In genomic region chr2:238643400-238643907, GRCh38 we compare ENCODE assay signal across 22 cellular contexts.
DNase-seq lines count a peak whose midpoint lies in the region; ATAC-seq, FAIRE-seq and TF ChIP-seq lines count a peak whose summit lies in the region.
"Had no signal": no experiment of that assay in that cellular context is flagged by ENCODE, and none has a peak within 500 bp of the region (broad histone marks: within the 10 kb centered on the region; RNA-seq: fewer than 3 reads in every experiment).

No MANE protein-coding gene starts in this region.

- 0 out of 2 replicates have a peak overlapping the region, but pooled peaks have one; percentile 25 for H3K27ac ChIP-seq in Panc1 (ENCODE audit: low read length)
- peak overlapping the region; percentile 90 for H3K27ac ChIP-seq in fibroblast of lung (ENCODE audit: insufficient read depth, low read length)
- H3K27ac ChIP-seq: body of pancreas, spleen had no signal

- FAIRE-seq in D721Med (lab: Jason Lieb, UNC), result no peak
- FAIRE-seq: HTR-8/SVneo, TTC549 had no signal

- peak overlapping the region; percentile 27 for H3K9ac ChIP-seq in fibroblast of lung (ENCODE audit: insufficient read depth, low read length)

- H3K4me2 ChIP-seq in fibroblast of lung (ENCODE audit: extremely low read depth, insufficient read depth, low read length), result peak overlapping the region; percentile 72

- POLR2A ChIA-PET in Panc1 (lab: Charles Lee), result no interaction called here

- H3K4me3 Mint-ChIP-seq in Calu3 (ENCODE audit: low read depth, unreplicated experiment), result no peak overlapping the region
- H3K4me3 Mint-ChIP-seq: B cell; dendritic cell treated with granulocyte-macrophage colony-stimulating factor and Interleukin-4, amounts not matched to agents 40 ng/mL and 50 ng/mL, for 4 days; memory B cell; nephron had no signal

- H3K4me1 ChIP-seq in Panc1 (ENCODE audit: control insufficient read depth, insufficient read depth, low read length) (peaks cover 3% of the 10 kb centered on the region), fibroblast of lung (ENCODE audit: control insufficient read depth, extremely low read depth, insufficient read depth, low read length) (peaks cover 12% of the 10 kb centered on the region)
- H3K4me1 ChIP-seq: body of pancreas, gastrocnemius medialis, spleen had no signal

- H3K27ac Mint-ChIP-seq in Calu3 (ENCODE audit: unreplicated experiment), result peak overlapping the region; percentile 93
- H3K27ac Mint-ChIP-seq: B cell; dendritic cell treated with granulocyte-macrophage colony-stimulating factor and Interleukin-4, amounts not matched to agents 40 ng/mL and 50 ng/mL, for 4 days; memory B cell had no signal

- H3K9me3 ChIP-seq in Panc1 (ENCODE audit: control insufficient read depth, insufficient read depth, low read depth, low read length) (no peaks in the 10 kb centered on the region), fibroblast of lung (ENCODE audit: control insufficient read depth, insufficient read depth, low read depth, low read length) (no peaks in the 10 kb centered on the region)
- H3K9me3 ChIP-seq: body of pancreas, gastrocnemius medialis, spleen, thoracic aorta had no signal

- intact Hi-C loops in Calu3 (cut with micrococcal nuclease; ENCODE audit: unreplicated experiment) (no loop called here), Panc1 (cut with micrococcal nuclease; ENCODE audit: unreplicated experiment) (no loop called here), sciatic nerve (cut with DNase I) (no loop called here)

- H3K36me3 ChIP-seq in Panc1 (ENCODE audit: control insufficient read depth, insufficient read depth, low read length) (no peaks in the 10 kb centered on the region), fibroblast of lung (ENCODE audit: control insufficient read depth, insufficient read depth, low read length) (no peaks in the 10 kb centered on the region)
- H3K36me3 ChIP-seq: gastrocnemius medialis, spleen, thoracic aorta had no signal

- CTCF ChIA-PET in Calu3 (lab: Charles Lee) (interaction anchor here (1.0 to 1.2 kb wide), 2 partner anchors 69 to 130 kb away, joined by 3 read pairs; no protein-coding TSS in a partner anchor), Panc1 (lab: Charles Lee) (no interaction called here)

- peaks cover 11% of the 10 kb centered on the region for H3K27me3 Mint-ChIP-seq in Calu3 (ENCODE audit: unreplicated experiment)
- H3K27me3 Mint-ChIP-seq: B cell, memory B cell had no signal

- H3K9me3 Mint-ChIP-seq in Calu3 (ENCODE audit: low read depth, unreplicated experiment), result no peaks in the 10 kb centered on the region
- H3K9me3 Mint-ChIP-seq: dendritic cell treated with granulocyte-macrophage colony-stimulating factor and Interleukin-4, amounts not matched to agents 40 ng/mL and 50 ng/mL, for 4 days; memory B cell; nephron had no signal

- ATAC-seq in Panc1, result no peak
- peak; percentile 62 for ATAC-seq in stimulated activated naive CD8-positive, alpha-beta T cell treated with anti-CD3 and anti-CD28 coated beads, Interleukin-15, Interleukin-2, amounts not matched to agents 100 U/mL and 50 U/mL, for 24 hours
- ATAC-seq in sciatic nerve, result no peak
- ATAC-seq in HG03175 (IDR thresholded peaks at IDR 0.05; ENCODE audit: unreplicated experiment), result no peak
- ATAC-seq: body of pancreas had no signal

- H3K4me1 Mint-ChIP-seq in Calu3 (ENCODE audit: low read depth, unreplicated experiment), result peaks cover 18% of the 10 kb centered on the region
- H3K4me1 Mint-ChIP-seq: B cell, memory B cell had no signal

- no peaks in the 10 kb centered on the region for H3K79me2 ChIP-seq in fibroblast of lung (ENCODE audit: control insufficient read depth, insufficient read depth, low read length)

- in situ Hi-C loops in Panc1 (cut with HindIII; ENCODE audit: low pct_unique_long_range_greater_than_20kb, low sequenced_read_pairs), result no loop called here

- no TSS peak for BruUV-seq in Calu3 (replicated peaks; lab: Mats Ljungman, UMichigan)
- BruUV-seq in Panc1 (replicated peaks; lab: Mats Ljungman, UMichigan), result no TSS peak

- no peak for DNase-seq in Calu3
- no peak for DNase-seq in Panc1 (ENCODE audit: low read depth, low spot score)
- no peak for DNase-seq in fibroblast of lung (ENCODE audit: low read depth in 2 of 2)
- no peak for DNase-seq in stimulated activated naive CD8-positive, alpha-beta T cell treated with anti-CD3 and anti-CD28 coated beads, Interleukin-15, Interleukin-2, amounts not matched to agents 100 U/mL and 50 U/mL, for 24 hours
- no peak for DNase-seq in sciatic nerve (ENCODE audit: low spot score)
- DNase-seq in D721Med (ENCODE audit: insufficient read length, low spot score), result no peak
- DNase-seq: activated CD4-positive, alpha-beta T cell treated with anti-CD3 and anti-CD28 coated beads for 4 hours; activated naive CD4-positive, alpha-beta T cell treated with Interleukin-2 at 50 U/mL for 16 hours; GOT3; NCI-H1105; NCI-H524 treated with DMSO at 0.1 percent for 48 hours; spleen had no signal

- H3K27me3 ChIP-seq in Panc1 (ENCODE audit: control insufficient read depth, insufficient read depth, low read length), result no peaks in the 10 kb centered on the region
- no peaks in the 10 kb centered on the region for H3K27me3 ChIP-seq in fibroblast of lung (ENCODE audit: control insufficient read depth, insufficient read depth, low read length)
- H3K27me3 ChIP-seq: body of pancreas had no signal

- H3K36me3 Mint-ChIP-seq in Calu3 (ENCODE audit: insufficient read depth, unreplicated experiment), result no peaks in the 10 kb centered on the region
- H3K36me3 Mint-ChIP-seq: memory B cell had no signal

- H3K4me3 ChIP-seq in Panc1 (ENCODE audit: low read depth in 2 of 2, low read length in 2 of 2), result no peak overlapping the region
- no peak overlapping the region for H3K4me3 ChIP-seq in fibroblast of lung (replicated peaks in 1 of 4; ENCODE audit: control extremely low read depth in 1 of 4, insufficient read depth in 1 of 4, low read depth in 3 of 4, low read length in 4 of 4)
- H3K4me3 ChIP-seq: body of pancreas, gastrocnemius medialis, spleen, thoracic aorta had no signal

- no peaks in the 10 kb centered on the region for H4K20me1 ChIP-seq in fibroblast of lung (ENCODE audit: control insufficient read depth, extremely low read depth, insufficient read depth, low read length)

- H2AFZ ChIP-seq in fibroblast of lung (ENCODE audit: low read length), result no peak overlapping the region

- TF ChIP-seq CTCF in Calu3 (IDR thresholded peaks at IDR 0.05; ENCODE audit: unreplicated experiment) (no peak), Panc1 (IDR thresholded peaks at IDR 0.05) (no peak), fibroblast of lung (conservative IDR thresholded peaks at IDR 0.05 in 1 of 2, IDR thresholded peaks at IDR 0.05 in 1 of 2; ENCODE audit: low read depth in 1 of 2, low read length in 2 of 2) (no peak), D721Med (IDR thresholded peaks at IDR 0.05; ENCODE audit: insufficient read depth, missing control alignments) (no peak)
